In genomic region chr2:198004921-198005829, GRCh38 we compare ENCODE assay signal across 1 cellular context.
TF ChIP-seq lines count a peak whose summit lies in the region.

No MANE protein-coding gene starts in this region.

TF ChIP-seq in GM12878, 131 proteins besides CTCF, POLR2A, EP300 and RAD21 (continued from another document and continues in another):
- TF ChIP-seq ZNF24 (IDR thresholded peaks at IDR 0.05): peak; percentile 55; the same call in 1 of the 2 replicates
- TF ChIP-seq BCLAF1 (IDR thresholded peaks at IDR 0.05): no peak
- peak; percentile 83; the same call in 1 of the 2 replicates for TF ChIP-seq HDGF (IDR thresholded peaks at IDR 0.05)
- peak; percentile 89 for TF ChIP-seq ATF7 (IDR thresholded peaks at IDR 0.05; ENCODE audit: low read depth)
- peak; percentile 75 for TF ChIP-seq FOXM1 (IDR thresholded peaks at IDR 0.05; ENCODE audit: low read depth, low read length)
- TF ChIP-seq ATF2 (IDR thresholded peaks at IDR 0.05; ENCODE audit: low read length): peak; percentile 71
- TF ChIP-seq DPF2 (IDR thresholded peaks at IDR 0.05): peak; percentile 92
- TF ChIP-seq BACH1 (IDR thresholded peaks at IDR 0.05; ENCODE audit: borderline replicate concordance): 0 out of 2 replicates have a peak, but pooled peaks have one; percentile 67
- no peak for TF ChIP-seq NR2C2 (IDR thresholded peaks at IDR 0.05; ENCODE audit: borderline replicate concordance, control insufficient read depth, insufficient read length, low read depth)
- peak; percentile 99 for TF ChIP-seq RELB (IDR thresholded peaks at IDR 0.05; ENCODE audit: low read depth)
- peak; percentile 87; the same call in 1 of the 2 replicates for TF ChIP-seq RCOR1 (conservative IDR thresholded peaks at IDR 0.05; ENCODE audit: low read depth, low read length)
- TF ChIP-seq BHLHE40 (IDR thresholded peaks at IDR 0.05; ENCODE audit: borderline replicate concordance in 1 of 2, low read depth in 2 of 2, low read length in 1 of 2): peak; percentile 48 to 63; a peak in 3 of 4 replicates
- TF ChIP-seq SMAD1 (IDR thresholded peaks at IDR 0.05; ENCODE audit: low read depth, partially characterized antibody): peak; percentile 30
- 0 out of 2 replicates have a peak, but pooled peaks have one; percentile 42 for TF ChIP-seq NR2F1 (conservative IDR thresholded peaks at IDR 0.05)
- TF ChIP-seq E2F4 (IDR thresholded peaks at IDR 0.05; ENCODE audit: low read depth, low read length): no peak
- TF ChIP-seq SKIL (IDR thresholded peaks at IDR 0.05; ENCODE audit: low read depth, poor library complexity, severe bottlenecking): peak; percentile 71
- peak; percentile 53 for TF ChIP-seq JUNB (IDR thresholded peaks at IDR 0.05)
- TF ChIP-seq ZNF217 (IDR thresholded peaks at IDR 0.05): peak; percentile 63
- no peak for TF ChIP-seq TCF12 (IDR thresholded peaks at IDR 0.05; ENCODE audit: low read depth, low read length)
- TF ChIP-seq E2F8 (IDR thresholded peaks at IDR 0.05; ENCODE audit: low read depth, partially characterized antibody): no peak
- TF ChIP-seq TCF3 (IDR thresholded peaks at IDR 0.05; ENCODE audit: borderline replicate concordance, insufficient read depth, low read depth, low read length): no peak
- TF ChIP-seq MEF2B (IDR thresholded peaks at IDR 0.05; ENCODE audit: partially characterized antibody, poor library complexity, severe bottlenecking): peak; percentile 97
- peak; percentile 62; the same call in 1 of the 2 replicates for TF ChIP-seq ASH2L (IDR thresholded peaks at IDR 0.05; ENCODE audit: borderline replicate concordance, low read depth)
- TF ChIP-seq MAX (IDR thresholded peaks at IDR 0.05; ENCODE audit: low read depth, low read length): no peak
- TF ChIP-seq SIX5 (IDR thresholded peaks at IDR 0.05; ENCODE audit: low read depth, low read length, severe bottlenecking): no peak
- peak; percentile 76; the same call in 1 of the 2 replicates for TF ChIP-seq TCF7 (IDR thresholded peaks at IDR 0.05; ENCODE audit: borderline replicate concordance)
- peak; percentile 96 for TF ChIP-seq MEF2A (IDR thresholded peaks at IDR 0.05; ENCODE audit: insufficient read depth, low read depth, low read length)
- TF ChIP-seq ELK1 (IDR thresholded peaks at IDR 0.05; ENCODE audit: low read depth, low read length): no peak
- peak; percentile 61 for TF ChIP-seq CREM (IDR thresholded peaks at IDR 0.05; ENCODE audit: low read depth)
- TF ChIP-seq PML (IDR thresholded peaks at IDR 0.05; ENCODE audit: low read length): peak; percentile 50
- peak; percentile 43; the same call in 1 of the 2 replicates for TF ChIP-seq CHD2 (IDR thresholded peaks at IDR 0.05; ENCODE audit: borderline replicate concordance, low read depth, low read length)
- peak; percentile 44; the same call in 1 of the 2 replicates for TF ChIP-seq IRF4 (IDR thresholded peaks at IDR 0.05; ENCODE audit: low read depth, low read length)
- TF ChIP-seq MYB (IDR thresholded peaks at IDR 0.05; ENCODE audit: borderline replicate concordance, low read depth, low read length): no peak
- no peak for TF ChIP-seq ZBTB11 (CRISPR knock-in tag; IDR thresholded peaks at IDR 0.05)
- no peak for TF ChIP-seq STAT3 (IDR thresholded peaks at IDR 0.05; ENCODE audit: low read depth, low read length)
- peak; percentile 49; the same call in 1 of the 2 replicates for TF ChIP-seq YY1 (IDR thresholded peaks at IDR 0.05; ENCODE audit: low read depth, low read length)
- peak; percentile 84 for TF ChIP-seq POLR2AphosphoS5 (IDR thresholded peaks at IDR 0.05; ENCODE audit: low read length)
- TF ChIP-seq RBBP5 (conservative IDR thresholded peaks at IDR 0.05): peak; percentile 88; the same call in 1 of the 2 replicates
- TF ChIP-seq NFXL1 (IDR thresholded peaks at IDR 0.05; ENCODE audit: borderline replicate concordance): no peak
- 0 out of 2 replicates have a peak, but pooled peaks have one; percentile 75 for TF ChIP-seq PAX8 (IDR thresholded peaks at IDR 0.05)
- 0 out of 2 replicates have a peak, but pooled peaks have one; percentile 27 for TF ChIP-seq HCFC1 (IDR thresholded peaks at IDR 0.05; ENCODE audit: low read length)
- peak; percentile 85 for TF ChIP-seq NFIC (IDR thresholded peaks at IDR 0.05; ENCODE audit: low read depth, low read length)
- peak; percentile 70 for TF ChIP-seq MLLT1 (IDR thresholded peaks at IDR 0.05)
- no peak for TF ChIP-seq KDM1A (IDR thresholded peaks at IDR 0.05; ENCODE audit: borderline replicate concordance)
